ENCODE assay signal across 8 cellular contexts in genomic region chr1:155277070-155277895, GRCh38. TPM values are rescaled to one million over a fixed set of nuclear protein-coding genes. Genes with fewer than 3 reads are reported as not detected.
A peak's percentile ranks its signal among the peaks of the same experiment; 100 is the strongest.
DNase-seq lines count a peak whose midpoint lies in the region; ATAC-seq and TF ChIP-seq lines count a peak whose summit lies in the region.

TSS of gene HCN3 (plus strand) at chr1:155277463. CDS start at chr1:155277591, 128 bp downstream.

- no peaks in the 10 kb centered on the region for H3K27me3 Mint-ChIP-seq in neural crest cell (ENCODE audit: low read depth)
- no peaks in the 10 kb centered on the region for H3K27me3 Mint-ChIP-seq in stimulated activated naive CD8-positive, alpha-beta T cell treated with anti-CD3 and anti-CD28 coated beads, Interleukin-15, amount 100 ng/mL, for 72 hours

- peaks cover 14% of the 10 kb centered on the region for H3K79me2 ChIP-seq in MM.1S (ENCODE audit: low read length)

- H3F3A ChIP-seq in MM.1S (ENCODE audit: insufficient read depth, low read length): peaks cover 25% of the 10 kb centered on the region

- peak within 1 kb of the TSS; percentile 83 for H2AFZ ChIP-seq in MM.1S (ENCODE audit: low read length)

- H3K27ac ChIP-seq in MM.1S (ENCODE audit: low read length): no peak within 1 kb of the TSS

- H3K36me3 Mint-ChIP-seq in neural crest cell (ENCODE audit: low read depth): peaks cover 6% of the 10 kb centered on the region

- peak within 1 kb of the TSS; percentile 76 for H3K4me3 ChIP-seq in MM.1S (ENCODE audit: low read length)
- peak within 1 kb of the TSS; percentile 72 to 78 for H3K4me3 ChIP-seq in foreskin fibroblast (ENCODE audit: low read depth in 1 of 2, low read length in 2 of 2)

- H3K9me2 ChIP-seq in MM.1S (replicated peaks; ENCODE audit: insufficient read depth, low read length): no peaks in the 10 kb centered on the region

- no peaks in the 10 kb centered on the region for H3K9me3 Mint-ChIP-seq in neural crest cell
- H3K9me3 Mint-ChIP-seq in stimulated activated naive CD8-positive, alpha-beta T cell treated with anti-CD3 and anti-CD28 coated beads, Interleukin-15, amount 100 ng/mL, for 72 hours: no peaks in the 10 kb centered on the region

- peak; percentile 68 for ATAC-seq in stimulated activated naive CD8-positive, alpha-beta T cell treated with anti-CD3 and anti-CD28 coated beads, Interleukin-15, amount 100 ng/mL, for 72 hours

- H3K27me3 ChIP-seq in MM.1S (replicated peaks; ENCODE audit: insufficient read depth, low read length): no peaks in the 10 kb centered on the region

- H4K20me1 ChIP-seq in MM.1S (ENCODE audit: insufficient read depth, low read length): no peaks in the 10 kb centered on the region

- H3K36me3 ChIP-seq in MM.1S (replicated peaks; ENCODE audit: insufficient read depth, low read length): no peaks in the 10 kb centered on the region

- H3K9me3 ChIP-seq in MM.1S (replicated peaks; ENCODE audit: insufficient read depth, low read length): no peaks in the 10 kb centered on the region

- peaks cover 16% of the 10 kb centered on the region for H3K4me1 ChIP-seq in MM.1S (ENCODE audit: low read length)

- peak within 1 kb of the TSS; percentile 20; the same call in 1 of the 2 replicates for H3K9ac ChIP-seq in MM.1S (ENCODE audit: low read length)

- peak within 1 kb of the TSS; percentile 90 for H3K4me3 Mint-ChIP-seq in neural crest cell
- H3K4me3 Mint-ChIP-seq in stimulated activated naive CD8-positive, alpha-beta T cell treated with anti-CD3 and anti-CD28 coated beads, Interleukin-15, amount 100 ng/mL, for 72 hours: peak within 1 kb of the TSS; percentile 81 to 88

- H3K4me1 Mint-ChIP-seq in neural crest cell: peaks cover 44% of the 10 kb centered on the region
- H3K4me1 Mint-ChIP-seq in stimulated activated naive CD8-positive, alpha-beta T cell treated with anti-CD3 and anti-CD28 coated beads, Interleukin-15, amount 100 ng/mL, for 72 hours: peaks cover 42% of the 10 kb centered on the region

- peak; percentile 98 for DNase-seq in ELF-1 (ENCODE audit: low read depth, low spot score)
- peak; percentile 94 for DNase-seq in HCEC 1CT
- peak; percentile 99 for DNase-seq in MM.1S
- DNase-seq in SHP77 (lab: John Stamatoyannopoulos, UW): peak; percentile 100
- DNase-seq in activated effector memory CD4-positive, alpha-beta T cell treated with anti-CD3 and anti-CD28 coated beads, Interleukin-2, amount 50 U/mL, for 16 hours: peak; percentile 98
- DNase-seq in foreskin fibroblast: peak; percentile 92 to 98
- peak; percentile 100 for DNase-seq in neural crest cell (ENCODE audit: low read depth, low spot score)
- DNase-seq in stimulated activated naive CD8-positive, alpha-beta T cell treated with anti-CD3 and anti-CD28 coated beads, Interleukin-15, amount 100 ng/mL, for 72 hours: peak; percentile 89 to 92

- peak within 1 kb of the TSS; percentile 99 for H3K4me2 ChIP-seq in MM.1S (ENCODE audit: low read depth, low read length)

- TF ChIP-seq CTCF in MM.1S (IDR thresholded peaks at IDR 0.05; ENCODE audit: low read length): peak; percentile 78
- TF ChIP-seq CTCF in foreskin fibroblast (IDR thresholded peaks at IDR 0.05; ENCODE audit: low read depth, low read length): peak; percentile 37
- peak; percentile 74 for TF ChIP-seq CTCF in neural crest cell (conservative IDR thresholded peaks at IDR 0.05)

- no peak within 1 kb of the TSS for H3K27ac Mint-ChIP-seq in neural crest cell (ENCODE audit: unreplicated experiment)
- peak within 1 kb of the TSS in 1 of 2 donors; percentile 58 for H3K27ac Mint-ChIP-seq in stimulated activated naive CD8-positive, alpha-beta T cell treated with anti-CD3 and anti-CD28 coated beads, Interleukin-15, amount 100 ng/mL, for 72 hours

RNA-seq across cellular contexts. Expression of gene HCN3, which starts in this region (rescaled TPM):
- 20.8 and 22.4 TPM in 2 replicates for total RNA-seq in neural crest cell
